In the genomic region with DNA sequence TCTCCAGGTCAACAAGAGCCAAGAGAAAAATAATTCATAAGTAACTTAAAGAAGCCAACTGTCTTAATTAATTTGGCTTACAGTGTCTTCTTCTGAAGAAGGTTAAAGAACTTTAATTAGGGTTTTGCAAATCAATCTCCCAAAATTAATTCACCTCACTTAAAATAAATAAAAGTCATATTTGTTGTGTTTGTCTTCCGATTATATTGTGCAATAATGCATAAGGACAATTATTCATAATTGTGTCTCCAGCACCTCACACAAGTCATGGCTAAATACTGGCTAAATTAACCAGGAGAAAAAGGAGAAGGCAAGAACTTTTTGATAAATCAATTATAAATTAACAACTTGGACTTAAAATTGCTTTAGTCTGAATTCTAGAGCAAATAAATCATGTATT, we compare ENCODE assay signal across 22 cellular contexts.
"Had no signal": no experiment of that assay in that cellular context is flagged by ENCODE, and none has a peak within 500 bp of the region (broad histone marks: within the 10 kb centered on the region; RNA-seq: fewer than 3 reads in every experiment).

No MANE protein-coding gene starts in this region.

- DNase-seq: Karpas-422, KG1, MG63, NCI-H1092, NCI-H1105 treated with DMSO at 0.1 percent for 48 hours, NCI-H1417 treated with DMSO at 0.1 percent for 48 hours, NCI-H146, NCI-H1694 treated with DMSO at 0.1 percent for 48 hours, NCI-H1930, NCI-H2081, NCI-H2107, NCI-H2227 treated with DMSO at 0.1 percent for 48 hours, NCI-H524, NCI-H69, NCI-H774, Right ventricle myocardium superior, RPMI8226, SIG-M5, SK-N-SH, SW 1271 had no signal

- H3K36me3 ChIP-seq: MG63 had no signal

- H3K27me3 ChIP-seq: MG63 had no signal

- FAIRE-seq: HepG2, RCC 7860 had no signal

- H3K9me3 ChIP-seq: SK-N-SH had no signal

- H3K9ac ChIP-seq: SK-N-SH had no signal

- ATAC-seq: HepG2 had no signal

- H3K4me2 ChIP-seq: SK-N-SH had no signal

- H3K4me3 ChIP-seq: MG63 had no signal
